In genomic region chr9:86713456-86713855, GRCh38 we compare ENCODE assay signal across 27 cellular contexts.
DNase-seq lines count a peak whose midpoint lies in the region; ATAC-seq and TF ChIP-seq lines count a peak whose summit lies in the region.
"Had no signal": no experiment of that assay in that cellular context is flagged by ENCODE, and none has a peak within 500 bp of the region (broad histone marks: within the 10 kb centered on the region; RNA-seq: fewer than 3 reads in every experiment).

No MANE protein-coding gene starts in this region.

- no peak overlapping the region for H3K27ac Mint-ChIP-seq in activated T-cell treated with anti-CD3 and anti-CD28 coated beads, Interleukin-2, amount 50 U/mL, for 72 hours
- H3K27ac Mint-ChIP-seq: activated naive CD4-positive, alpha-beta T cell treated with anti-CD3 and anti-CD28 coated beads, Interleukin-2, amount 50 U/mL, for 24 hours; naive B cell had no signal

- DNase-seq in ELR (ENCODE audit: low read depth) (peak; percentile 70), SK-N-SH (no peak), fibroblast of lung (ENCODE audit: low read depth in 2 of 2) (peak; percentile 51 to 90), osteoblast (ENCODE audit: insufficient read length, low spot score, missing footprints) (no peak), lower lobe of right lung (no peak), NCI-H1048 (lab: John Stamatoyannopoulos, UW) (no peak)
- no peak for DNase-seq in activated T-cell treated with anti-CD3 and anti-CD28 coated beads, Interleukin-2, amount 50 U/mL, for 72 hours
- DNase-seq: activated CD4-positive, CD25-positive, alpha-beta regulatory T cell treated with anti-CD3 and anti-CD28 coated beads, Interleukin-2, amount 50 U/mL, for 72 hours; brain microvascular endothelial cell; CD8-positive, alpha-beta memory T cell; cortex of kidney; DMS79 treated with DMSO at 0.1 percent for 48 hours; gastrocnemius medialis; Karpas-422; kidney; naive B cell; NCI-H1105 treated with DMSO at 0.1 percent for 48 hours; NCI-H524; pancreas; RPMI8226; stimulated activated CD4-positive, alpha-beta T cell treated with anti-CD3 and anti-CD28 coated beads, Interleukin-2, amount 100 ng/mL, for 24 hours; stimulated activated naive CD4-positive, alpha-beta T cell treated with Interleukin-2 at 50 U/mL for 16 hours; T1000; tibial artery had no signal

- H3F3A ChIP-seq in SK-N-SH (replicated peaks; ENCODE audit: insufficient read depth) = peaks cover 7% of the 10 kb centered on the region

- H3K4me3 ChIP-seq in SK-N-SH (ENCODE audit: low read depth in 2 of 2, low read length in 1 of 2) (no peak overlapping the region), fibroblast of lung (replicated peaks in 1 of 4; ENCODE audit: control extremely low read depth in 1 of 4, insufficient read depth in 1 of 4, low read depth in 3 of 4, low read length in 4 of 4) (no peak overlapping the region), osteoblast (ENCODE audit: insufficient read depth, low read length) (no peak overlapping the region), lower lobe of right lung (no peak overlapping the region)
- H3K4me3 ChIP-seq: gastrocnemius medialis, pancreas, tibial artery had no signal

- no peaks in the 10 kb centered on the region for H3K27me3 ChIP-seq in SK-N-SH (ENCODE audit: insufficient read depth)
- no peaks in the 10 kb centered on the region for H3K27me3 ChIP-seq in fibroblast of lung (ENCODE audit: control insufficient read depth, insufficient read depth, low read length)
- H3K27me3 ChIP-seq in osteoblast (ENCODE audit: insufficient read depth, low read length) = no peaks in the 10 kb centered on the region
- H3K27me3 ChIP-seq in lower lobe of right lung (ENCODE audit: low read depth) = no peaks in the 10 kb centered on the region
- H3K27me3 ChIP-seq: brain microvascular endothelial cell, gastrocnemius medialis, pancreas, tibial artery had no signal

- H3K36me3 ChIP-seq in SK-N-SH (replicated peaks in 1 of 2; ENCODE audit: control insufficient read depth in 1 of 2, insufficient read depth in 2 of 2, low read length in 1 of 2) (no peaks in the 10 kb centered on the region), fibroblast of lung (ENCODE audit: control insufficient read depth, insufficient read depth, low read length) (no peaks in the 10 kb centered on the region), osteoblast (ENCODE audit: insufficient read depth, low read length) (no peaks in the 10 kb centered on the region), lower lobe of right lung (no peaks in the 10 kb centered on the region)
- H3K36me3 ChIP-seq: brain microvascular endothelial cell, gastrocnemius medialis, pancreas, tibial artery had no signal

- intact Hi-C loops in lower lobe of right lung (cut with DNase I) = no loop called here

- H3K9ac ChIP-seq in SK-N-SH = no peak overlapping the region
- H3K9ac ChIP-seq in fibroblast of lung (ENCODE audit: insufficient read depth, low read length) = no peak overlapping the region

- no peaks in the 10 kb centered on the region for H3K9me2 ChIP-seq in SK-N-SH

- TF ChIP-seq CTCF in SK-N-SH (IDR thresholded peaks at IDR 0.05) = no peak
- TF ChIP-seq CTCF in fibroblast of lung (conservative IDR thresholded peaks at IDR 0.05 in 1 of 2, IDR thresholded peaks at IDR 0.05 in 1 of 2; ENCODE audit: low read depth in 1 of 2, low read length in 2 of 2) = no peak
- no peak for TF ChIP-seq CTCF in osteoblast (IDR thresholded peaks at IDR 0.05; ENCODE audit: extremely low read depth, low read depth, low read length)
- TF ChIP-seq CTCF in lower lobe of right lung (IDR thresholded peaks at IDR 0.05) = no peak

- no peak overlapping the region for H3K4me3 Mint-ChIP-seq in activated T-cell treated with anti-CD3 and anti-CD28 coated beads, Interleukin-2, amount 50 U/mL, for 72 hours
- H3K4me3 Mint-ChIP-seq: activated naive CD4-positive, alpha-beta T cell treated with anti-CD3 and anti-CD28 coated beads, Interleukin-2, amount 50 U/mL, for 24 hours; CD8-positive, alpha-beta memory T cell; naive B cell had no signal

- no peaks in the 10 kb centered on the region for H3K36me3 Mint-ChIP-seq in activated T-cell treated with anti-CD3 and anti-CD28 coated beads, Interleukin-2, amount 50 U/mL, for 72 hours (ENCODE audit: insufficient read depth in 2 of 2)
- H3K36me3 Mint-ChIP-seq: activated naive CD4-positive, alpha-beta T cell treated with anti-CD3 and anti-CD28 coated beads, Interleukin-2, amount 50 U/mL, for 24 hours; CD8-positive, alpha-beta memory T cell; naive B cell had no signal

- no peak for TF ChIP-seq EP300 in SK-N-SH (IDR thresholded peaks at IDR 0.05; ENCODE audit: borderline replicate concordance in 1 of 2, low read depth in 1 of 2, low read length in 1 of 2)

- no peak for TF ChIP-seq RAD21 in SK-N-SH (IDR thresholded peaks at IDR 0.05; ENCODE audit: low read length)

- ATAC-seq in HG03039 (IDR thresholded peaks at IDR 0.05; ENCODE audit: unreplicated experiment) (no peak), lower lobe of right lung (no peak)
- ATAC-seq in activated T-cell treated with anti-CD3 and anti-CD28 coated beads, Interleukin-2, amount 50 U/mL, for 72 hours (replicated peaks in 1 of 2) = no peak
- ATAC-seq: gastrocnemius medialis, HCT116 had no signal

- H3K9me3 ChIP-seq in SK-N-SH (no peaks in the 10 kb centered on the region), fibroblast of lung (ENCODE audit: control insufficient read depth, insufficient read depth, low read depth, low read length) (no peaks in the 10 kb centered on the region), osteoblast (ENCODE audit: low read depth, low read length) (no peaks in the 10 kb centered on the region), lower lobe of right lung (no peaks in the 10 kb centered on the region)
- H3K9me3 ChIP-seq: gastrocnemius medialis, pancreas, tibial artery had no signal

- H3K4me2 ChIP-seq in SK-N-SH = peak overlapping the region; percentile 42; the same call in 1 of the 2 replicates
- H3K4me2 ChIP-seq in fibroblast of lung (ENCODE audit: extremely low read depth, insufficient read depth, low read length) = no peak overlapping the region
- H3K4me2 ChIP-seq in osteoblast (ENCODE audit: insufficient read depth, low read length) = no peak overlapping the region

- H4K20me1 ChIP-seq in SK-N-SH (ENCODE audit: insufficient read depth) (no peaks in the 10 kb centered on the region), fibroblast of lung (ENCODE audit: control insufficient read depth, extremely low read depth, insufficient read depth, low read length) (no peaks in the 10 kb centered on the region), osteoblast (ENCODE audit: insufficient read depth, low read length) (no peaks in the 10 kb centered on the region)

- H3K79me2 ChIP-seq in SK-N-SH (ENCODE audit: insufficient read depth) (no peaks in the 10 kb centered on the region), fibroblast of lung (ENCODE audit: control insufficient read depth, insufficient read depth, low read length) (no peaks in the 10 kb centered on the region), osteoblast (ENCODE audit: insufficient read depth, low read length) (no peaks in the 10 kb centered on the region)

- 68% methylated on average over 2 of the region's 2 CpGs for WGBS in SK-N-SH (ENCODE audit: low lambda C conversion rate)

- no peaks in the 10 kb centered on the region for H3K9me3 Mint-ChIP-seq in activated T-cell treated with anti-CD3 and anti-CD28 coated beads, Interleukin-2, amount 50 U/mL, for 72 hours
- H3K9me3 Mint-ChIP-seq: activated naive CD4-positive, alpha-beta T cell treated with anti-CD3 and anti-CD28 coated beads, Interleukin-2, amount 50 U/mL, for 24 hours had no signal

- no peaks in the 10 kb centered on the region for H3K4me1 Mint-ChIP-seq in activated T-cell treated with anti-CD3 and anti-CD28 coated beads, Interleukin-2, amount 50 U/mL, for 72 hours (ENCODE audit: low read depth)
- H3K4me1 Mint-ChIP-seq: activated naive CD4-positive, alpha-beta T cell treated with anti-CD3 and anti-CD28 coated beads, Interleukin-2, amount 50 U/mL, for 24 hours; CD8-positive, alpha-beta memory T cell; naive B cell had no signal

- POLR2A ChIA-PET in SK-N-SH (lab: Yijun Ruan, JAX) = no interaction called here

- H3K27ac ChIP-seq in SK-N-SH (ENCODE audit: low read depth in 2 of 2, low read length in 1 of 2) (peak overlapping the region; percentile 39 to 77; a peak in 3 of 4 replicates), fibroblast of lung (ENCODE audit: insufficient read depth, low read length) (peak overlapping the region; percentile 24), osteoblast (ENCODE audit: low read depth, low read length) (peak overlapping the region; percentile 38), lower lobe of right lung (no peak overlapping the region)
- H3K27ac ChIP-seq: brain microvascular endothelial cell, gastrocnemius medialis, pancreas, tibial artery had no signal

- H2AFZ ChIP-seq in SK-N-SH (ENCODE audit: low read depth) = no peak overlapping the region
- H2AFZ ChIP-seq in fibroblast of lung (ENCODE audit: low read length) = no peak overlapping the region
- H2AFZ ChIP-seq in osteoblast (ENCODE audit: low read length) = no peak overlapping the region

- H3K4me1 ChIP-seq in SK-N-SH (ENCODE audit: control insufficient read depth in 1 of 2, insufficient read depth in 2 of 2, low read depth in 1 of 2, low read length in 1 of 2) (peaks cover 4 to 11% of the 10 kb centered on the region in 2 experiments; a peak in 3 of 4 replicates), fibroblast of lung (ENCODE audit: control insufficient read depth, extremely low read depth, insufficient read depth, low read length) (peaks cover 4% of the 10 kb centered on the region), osteoblast (ENCODE audit: insufficient read depth, low read length) (peaks cover 11% of the 10 kb centered on the region), lower lobe of right lung (no peaks in the 10 kb centered on the region)
- H3K4me1 ChIP-seq: gastrocnemius medialis, pancreas, tibial artery had no signal

- no peaks in the 10 kb centered on the region for H3K27me3 Mint-ChIP-seq in activated T-cell treated with anti-CD3 and anti-CD28 coated beads, Interleukin-2, amount 50 U/mL, for 72 hours (ENCODE audit: low read depth)

- CTCF ChIA-PET in SK-N-SH (lab: Yijun Ruan, JAX) = no interaction called here

TF ChIP-seq in SK-N-SH, 30 proteins besides CTCF, POLR2A, EP300 and RAD21:
- TF ChIP-seq JUND (IDR thresholded peaks at IDR 0.05) = 0 out of 2 replicates have a peak, but pooled peaks have one; percentile 25
- TF ChIP-seq RFX5 (IDR thresholded peaks at IDR 0.05; ENCODE audit: low read length) = no peak
- peak; percentile 66; the same call in 1 of the 2 replicates for TF ChIP-seq FOSL2 (IDR thresholded peaks at IDR 0.05; ENCODE audit: borderline replicate concordance, low read depth)

Comparison
In these comparisons a context has a peak if more than half of its experiments do, and no peak if none do; other contexts are left out.
1. DNase-seq: peak in ELR (single experiment) and fibroblast of lung (2 of 2); none in SK-N-SH (single experiment), osteoblast (single experiment), lower lobe of right lung (single experiment), NCI-H1048 (single experiment) and activated T-cell treated with anti-CD3 and anti-CD28 coated beads, Interleukin-2, amount 50 U/mL, for 72 hours (0 of 2).